8 cellular contexts compared by ENCODE assay signal in genomic region chr4:185534850-185535761, GRCh38. TPM values are rescaled to one million over a fixed set of nuclear protein-coding genes. Genes with fewer than 3 reads are reported as not detected.
DNase-seq lines count a peak whose midpoint lies in the region; ATAC-seq and TF ChIP-seq lines count a peak whose summit lies in the region.

PDLIM3 (minus strand) TSS chr4:185535507; CDS start chr4:185535434, 73 bp downstream.

- TF ChIP-seq CTCF in AG10803 (conservative IDR thresholded peaks at IDR 0.05; ENCODE audit: low read length): no peak
- TF ChIP-seq CTCF in lower leg skin (IDR thresholded peaks at IDR 0.05): no peak

- peak within 1 kb of the TSS; percentile 54 for H3K27ac ChIP-seq in duodenal mucosa (ENCODE audit: low read depth, low read length)
- H3K27ac ChIP-seq in subcutaneous abdominal adipose tissue (ENCODE audit: low read depth, low read length): peak within 1 kb of the TSS; percentile 44

- H3K9me3 ChIP-seq in duodenal mucosa (ENCODE audit: control insufficient read depth in 1 of 2, low read length in 2 of 2) (no peaks in the 10 kb centered on the region), subcutaneous abdominal adipose tissue (ENCODE audit: control insufficient read depth in 5 of 5, low read length in 5 of 5) (no peaks in the 10 kb centered on the region)

- DNase-seq in AG10803 (ENCODE audit: low read depth) (no peak), NCI-H774 (lab: John Stamatoyannopoulos, UW) (peak; percentile 22), lower leg skin (ENCODE audit: low spot score in 2 of 2) (peak in 1 of 2 donors; percentile 91), SKM-1 treated with dmso at 0.1 percent for 144 hours (lab: John Stamatoyannopoulos, UW; ENCODE audit: unreplicated experiment) (no peak)
- no peak for DNase-seq in stimulated activated CD4-positive, alpha-beta T cell treated with anti-CD3 and anti-CD28 coated beads, Interleukin-12 subunit alpha, Interleukin-12 subunit beta, amount 100 ng/mL, for 4 hours

- H3K9ac ChIP-seq in duodenal mucosa (ENCODE audit: low read depth in 1 of 2, low read length in 2 of 2) (peak within 1 kb of the TSS in 1 of 2 donors; percentile 61), subcutaneous abdominal adipose tissue (ENCODE audit: low read length in 5 of 5) (peak within 1 kb of the TSS; percentile 32 to 84 (median 45))

- H3K27me3 ChIP-seq in duodenal mucosa (ENCODE audit: control insufficient read depth in 1 of 2, insufficient read depth in 2 of 2, low read length in 2 of 2) (peaks cover 40 to 42% of the 10 kb centered on the region in 2 donors), subcutaneous abdominal adipose tissue (ENCODE audit: control insufficient read depth in 5 of 5, insufficient read depth in 4 of 5, low read length in 5 of 5) (peaks cover 5 to 38% (median 8%) of the 10 kb centered on the region in 5 donors)

- peak; percentile 57 for ATAC-seq in GM18505 (IDR thresholded peaks at IDR 0.05; ENCODE audit: unreplicated experiment)

- TF ChIP-seq POLR2A in GM18505 (IDR thresholded peaks at IDR 0.05; ENCODE audit: borderline replicate concordance, extremely low read depth, insufficient read depth, insufficient read length) (no peak), lower leg skin (IDR thresholded peaks at IDR 0.05) (no peak)

- intact Hi-C loops in lower leg skin (cut with DNase I; ENCODE audit: low total_unique reads): no loop called here

- 0 to 1% methylated on average over 29 to 37 of the region's 87 CpGs for WGBS in lower leg skin, 2 donors

- peak within 1 kb of the TSS; percentile 51 for H3K4me3 ChIP-seq in AG10803 (ENCODE audit: low read length)
- H3K4me3 ChIP-seq in duodenal mucosa (ENCODE audit: low read depth in 1 of 2, low read length in 2 of 2): peak within 1 kb of the TSS; percentile 60 to 68
- peak within 1 kb of the TSS; percentile 46 for H3K4me3 ChIP-seq in lower leg skin (ENCODE audit: low read depth, poor library complexity, severe bottlenecking)
- H3K4me3 ChIP-seq in subcutaneous abdominal adipose tissue (ENCODE audit: low read depth in 1 of 5, low read length in 5 of 5): peak within 1 kb of the TSS; percentile 63 to 73 (median 72)

- H3K36me3 ChIP-seq in duodenal mucosa (ENCODE audit: control insufficient read depth in 1 of 2, insufficient read depth in 2 of 2, low read length in 2 of 2) (no peaks in the 10 kb centered on the region), subcutaneous abdominal adipose tissue (ENCODE audit: control insufficient read depth in 5 of 5, insufficient read depth in 5 of 5, low read length in 5 of 5) (no peaks in the 10 kb centered on the region)

- peaks cover 0 to 5% of the 10 kb centered on the region in 2 donors for H3K4me1 ChIP-seq in duodenal mucosa (ENCODE audit: control insufficient read depth in 1 of 2, insufficient read depth in 2 of 2, low read length in 2 of 2)
- peaks cover 0 to 18% (median 14%) of the 10 kb centered on the region in 5 donors for H3K4me1 ChIP-seq in subcutaneous abdominal adipose tissue (ENCODE audit: control insufficient read depth in 5 of 5, insufficient read depth in 5 of 5, low read length in 5 of 5)

RNA-seq across cellular contexts. Expression of gene PDLIM3, which starts in this region (rescaled TPM):
- total RNA-seq in lower leg skin: 10 to 100 TPM; 10.7 to 25.2 (median 21.2) TPM
